In the genomic region with DNA sequence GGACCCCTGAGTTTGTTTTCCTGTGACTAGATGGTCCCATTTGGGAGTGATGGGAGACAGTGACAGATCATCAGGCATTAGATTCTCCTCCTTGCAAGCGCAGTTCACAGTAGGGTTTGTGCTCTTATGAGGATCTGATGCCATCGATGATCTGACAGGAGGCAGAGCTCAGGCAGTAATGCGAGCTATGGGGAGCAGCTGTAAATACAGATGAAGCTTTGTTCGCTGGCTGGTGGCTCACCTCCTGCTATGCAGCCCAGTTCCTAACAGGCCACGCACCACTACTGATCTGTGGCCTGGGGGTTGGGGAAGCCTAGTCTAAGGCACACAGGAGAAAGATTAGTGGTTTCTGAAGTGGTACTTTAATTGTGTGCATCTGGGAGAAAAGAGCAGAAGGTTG, we compare ENCODE assay signal across 1 cellular context.
A peak's percentile ranks its signal among the peaks of the same experiment; 100 is the strongest.
TF ChIP-seq lines count a peak whose summit lies in the region.

No MANE protein-coding gene starts in this region.

TF ChIP-seq in HepG2, 621 proteins besides CTCF, POLR2A, EP300 and RAD21 (continued from another document and continues in another):
- TF ChIP-seq, protein P1, sequence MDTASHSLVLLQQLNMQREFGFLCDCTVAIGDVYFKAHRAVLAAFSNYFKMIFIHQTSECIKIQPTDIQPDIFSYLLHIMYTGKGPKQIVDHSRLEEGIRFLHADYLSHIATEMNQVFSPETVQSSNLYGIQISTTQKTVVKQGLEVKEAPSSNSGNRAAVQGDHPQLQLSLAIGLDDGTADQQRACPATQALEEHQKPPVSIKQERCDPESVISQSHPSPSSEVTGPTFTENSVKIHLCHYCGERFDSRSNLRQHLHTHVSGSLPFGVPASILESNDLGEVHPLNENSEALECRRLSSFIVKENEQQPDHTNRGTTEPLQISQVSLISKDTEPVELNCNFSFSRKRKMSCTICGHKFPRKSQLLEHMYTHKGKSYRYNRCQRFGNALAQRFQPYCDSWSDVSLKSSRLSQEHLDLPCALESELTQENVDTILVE (CRISPR knock-in tag; IDR thresholded peaks at IDR 0.05): no peak
- TF ChIP-seq MED1 (CRISPR knock-in tag; IDR thresholded peaks at IDR 0.05): no peak
- no peak for TF ChIP-seq ZNF879 (CRISPR knock-in tag; IDR thresholded peaks at IDR 0.05)
- TF ChIP-seq ZSCAN12 (CRISPR knock-in tag; IDR thresholded peaks at IDR 0.05): no peak
- no peak for TF ChIP-seq NFRKB (IDR thresholded peaks at IDR 0.05)
- TF ChIP-seq, protein P2, sequence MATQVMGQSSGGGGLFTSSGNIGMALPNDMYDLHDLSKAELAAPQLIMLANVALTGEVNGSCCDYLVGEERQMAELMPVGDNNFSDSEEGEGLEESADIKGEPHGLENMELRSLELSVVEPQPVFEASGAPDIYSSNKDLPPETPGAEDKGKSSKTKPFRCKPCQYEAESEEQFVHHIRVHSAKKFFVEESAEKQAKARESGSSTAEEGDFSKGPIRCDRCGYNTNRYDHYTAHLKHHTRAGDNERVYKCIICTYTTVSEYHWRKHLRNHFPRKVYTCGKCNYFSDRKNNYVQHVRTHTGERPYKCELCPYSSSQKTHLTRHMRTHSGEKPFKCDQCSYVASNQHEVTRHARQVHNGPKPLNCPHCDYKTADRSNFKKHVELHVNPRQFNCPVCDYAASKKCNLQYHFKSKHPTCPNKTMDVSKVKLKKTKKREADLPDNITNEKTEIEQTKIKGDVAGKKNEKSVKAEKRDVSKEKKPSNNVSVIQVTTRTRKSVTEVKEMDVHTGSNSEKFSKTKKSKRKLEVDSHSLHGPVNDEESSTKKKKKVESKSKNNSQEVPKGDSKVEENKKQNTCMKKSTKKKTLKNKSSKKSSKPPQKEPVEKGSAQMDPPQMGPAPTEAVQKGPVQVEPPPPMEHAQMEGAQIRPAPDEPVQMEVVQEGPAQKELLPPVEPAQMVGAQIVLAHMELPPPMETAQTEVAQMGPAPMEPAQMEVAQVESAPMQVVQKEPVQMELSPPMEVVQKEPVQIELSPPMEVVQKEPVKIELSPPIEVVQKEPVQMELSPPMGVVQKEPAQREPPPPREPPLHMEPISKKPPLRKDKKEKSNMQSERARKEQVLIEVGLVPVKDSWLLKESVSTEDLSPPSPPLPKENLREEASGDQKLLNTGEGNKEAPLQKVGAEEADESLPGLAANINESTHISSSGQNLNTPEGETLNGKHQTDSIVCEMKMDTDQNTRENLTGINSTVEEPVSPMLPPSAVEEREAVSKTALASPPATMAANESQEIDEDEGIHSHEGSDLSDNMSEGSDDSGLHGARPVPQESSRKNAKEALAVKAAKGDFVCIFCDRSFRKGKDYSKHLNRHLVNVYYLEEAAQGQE (IDR thresholded peaks at IDR 0.05; ENCODE audit: borderline replicate concordance in 1 of 2, low read depth in 1 of 2, low read length in 2 of 2): no peak
- TF ChIP-seq, protein P3, sequence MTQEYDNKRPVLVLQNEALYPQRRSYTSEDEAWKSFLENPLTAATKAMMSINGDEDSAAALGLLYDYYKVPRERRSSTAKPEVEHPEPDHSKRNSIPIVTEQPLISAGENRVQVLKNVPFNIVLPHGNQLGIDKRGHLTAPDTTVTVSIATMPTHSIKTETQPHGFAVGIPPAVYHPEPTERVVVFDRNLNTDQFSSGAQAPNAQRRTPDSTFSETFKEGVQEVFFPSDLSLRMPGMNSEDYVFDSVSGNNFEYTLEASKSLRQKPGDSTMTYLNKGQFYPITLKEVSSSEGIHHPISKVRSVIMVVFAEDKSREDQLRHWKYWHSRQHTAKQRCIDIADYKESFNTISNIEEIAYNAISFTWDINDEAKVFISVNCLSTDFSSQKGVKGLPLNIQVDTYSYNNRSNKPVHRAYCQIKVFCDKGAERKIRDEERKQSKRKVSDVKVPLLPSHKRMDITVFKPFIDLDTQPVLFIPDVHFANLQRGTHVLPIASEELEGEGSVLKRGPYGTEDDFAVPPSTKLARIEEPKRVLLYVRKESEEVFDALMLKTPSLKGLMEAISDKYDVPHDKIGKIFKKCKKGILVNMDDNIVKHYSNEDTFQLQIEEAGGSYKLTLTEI (CRISPR knock-in tag; conservative IDR thresholded peaks at IDR 0.05): no peak
- TF ChIP-seq SAP130 (CRISPR knock-in tag; IDR thresholded peaks at IDR 0.05; ENCODE audit: low read depth): peak; percentile 45; the same call in 1 of the 2 replicates
- TF ChIP-seq NR2F2 (IDR thresholded peaks at IDR 0.05; ENCODE audit: borderline replicate concordance, low read depth): no peak
- no peak for TF ChIP-seq RFX5 (IDR thresholded peaks at IDR 0.05; ENCODE audit: low read depth, low read length)
- TF ChIP-seq CREB1 (IDR thresholded peaks at IDR 0.05): no peak
- TF ChIP-seq CREB1 (CRISPR knock-in tag; IDR thresholded peaks at IDR 0.05): no peak
- TF ChIP-seq TGIF2 (CRISPR knock-in tag; IDR thresholded peaks at IDR 0.05): 0 out of 2 replicates have a peak, but pooled peaks have one; percentile 18
- TF ChIP-seq TEAD3 (CRISPR knock-in tag; optimal IDR thresholded peaks at IDR 0.05; ENCODE audit: borderline replicate concordance): peak; percentile 74
- TF ChIP-seq TAF1 (CRISPR knock-in tag; IDR thresholded peaks at IDR 0.05): no peak
- TF ChIP-seq ATF1 (CRISPR knock-in tag; IDR thresholded peaks at IDR 0.05): no peak
- no peak for TF ChIP-seq ZBTB7A (CRISPR knock-in tag; IDR thresholded peaks at IDR 0.05)
- no peak for TF ChIP-seq ERF (CRISPR knock-in tag; IDR thresholded peaks at IDR 0.05)
- TF ChIP-seq, protein P4, sequence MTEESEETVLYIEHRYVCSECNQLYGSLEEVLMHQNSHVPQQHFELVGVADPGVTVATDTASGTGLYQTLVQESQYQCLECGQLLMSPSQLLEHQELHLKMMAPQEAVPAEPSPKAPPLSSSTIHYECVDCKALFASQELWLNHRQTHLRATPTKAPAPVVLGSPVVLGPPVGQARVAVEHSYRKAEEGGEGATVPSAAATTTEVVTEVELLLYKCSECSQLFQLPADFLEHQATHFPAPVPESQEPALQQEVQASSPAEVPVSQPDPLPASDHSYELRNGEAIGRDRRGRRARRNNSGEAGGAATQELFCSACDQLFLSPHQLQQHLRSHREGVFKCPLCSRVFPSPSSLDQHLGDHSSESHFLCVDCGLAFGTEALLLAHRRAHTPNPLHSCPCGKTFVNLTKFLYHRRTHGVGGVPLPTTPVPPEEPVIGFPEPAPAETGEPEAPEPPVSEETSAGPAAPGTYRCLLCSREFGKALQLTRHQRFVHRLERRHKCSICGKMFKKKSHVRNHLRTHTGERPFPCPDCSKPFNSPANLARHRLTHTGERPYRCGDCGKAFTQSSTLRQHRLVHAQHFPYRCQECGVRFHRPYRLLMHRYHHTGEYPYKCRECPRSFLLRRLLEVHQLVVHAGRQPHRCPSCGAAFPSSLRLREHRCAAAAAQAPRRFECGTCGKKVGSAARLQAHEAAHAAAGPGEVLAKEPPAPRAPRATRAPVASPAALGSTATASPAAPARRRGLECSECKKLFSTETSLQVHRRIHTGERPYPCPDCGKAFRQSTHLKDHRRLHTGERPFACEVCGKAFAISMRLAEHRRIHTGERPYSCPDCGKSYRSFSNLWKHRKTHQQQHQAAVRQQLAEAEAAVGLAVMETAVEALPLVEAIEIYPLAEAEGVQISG (CRISPR knock-in tag; IDR thresholded peaks at IDR 0.05): 0 out of 2 replicates have a peak, but pooled peaks have one; percentile 14
- no peak for TF ChIP-seq CAMTA2 (CRISPR knock-in tag; IDR thresholded peaks at IDR 0.05; ENCODE audit: borderline replicate concordance)
- TF ChIP-seq KLF12 (CRISPR knock-in tag; IDR thresholded peaks at IDR 0.05; ENCODE audit: borderline replicate concordance): no peak
- no peak for TF ChIP-seq JUN (CRISPR knock-in tag; IDR thresholded peaks at IDR 0.05)
- no peak for TF ChIP-seq MED8 (CRISPR knock-in tag; IDR thresholded peaks at IDR 0.05; ENCODE audit: insufficient replicate concordance)
- TF ChIP-seq TARDBP (CRISPR knock-in tag; IDR thresholded peaks at IDR 0.05): no peak
- TF ChIP-seq, protein P5, sequence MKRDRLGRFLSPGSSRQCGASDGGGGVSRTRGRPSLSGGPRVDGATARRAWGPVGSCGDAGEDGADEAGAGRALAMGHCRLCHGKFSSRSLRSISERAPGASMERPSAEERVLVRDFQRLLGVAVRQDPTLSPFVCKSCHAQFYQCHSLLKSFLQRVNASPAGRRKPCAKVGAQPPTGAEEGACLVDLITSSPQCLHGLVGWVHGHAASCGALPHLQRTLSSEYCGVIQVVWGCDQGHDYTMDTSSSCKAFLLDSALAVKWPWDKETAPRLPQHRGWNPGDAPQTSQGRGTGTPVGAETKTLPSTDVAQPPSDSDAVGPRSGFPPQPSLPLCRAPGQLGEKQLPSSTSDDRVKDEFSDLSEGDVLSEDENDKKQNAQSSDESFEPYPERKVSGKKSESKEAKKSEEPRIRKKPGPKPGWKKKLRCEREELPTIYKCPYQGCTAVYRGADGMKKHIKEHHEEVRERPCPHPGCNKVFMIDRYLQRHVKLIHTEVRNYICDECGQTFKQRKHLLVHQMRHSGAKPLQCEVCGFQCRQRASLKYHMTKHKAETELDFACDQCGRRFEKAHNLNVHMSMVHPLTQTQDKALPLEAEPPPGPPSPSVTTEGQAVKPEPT (CRISPR knock-in tag; IDR thresholded peaks at IDR 0.05; ENCODE audit: low read depth): no peak
- no peak for TF ChIP-seq KLF11 (CRISPR knock-in tag; IDR thresholded peaks at IDR 0.05)
- TF ChIP-seq MAZ (IDR thresholded peaks at IDR 0.05; ENCODE audit: borderline replicate concordance, low read depth, low read length): no peak
- no peak for TF ChIP-seq MAZ (CRISPR knock-in tag; IDR thresholded peaks at IDR 0.05; ENCODE audit: low read depth)
- TF ChIP-seq NFYB (CRISPR knock-in tag; IDR thresholded peaks at IDR 0.05): no peak
- TF ChIP-seq ZFYVE20 (CRISPR knock-in tag; IDR thresholded peaks at IDR 0.05; ENCODE audit: borderline replicate concordance, low read depth): no peak
- no peak for TF ChIP-seq HIVEP1 (CRISPR knock-in tag; IDR thresholded peaks at IDR 0.05)
- no peak for TF ChIP-seq ZNF20 (CRISPR knock-in tag; IDR thresholded peaks at IDR 0.05)
- no peak for TF ChIP-seq ZNF496 (CRISPR knock-in tag; IDR thresholded peaks at IDR 0.05; ENCODE audit: insufficient replicate concordance)
- peak; percentile 20; the same call in 1 of the 2 replicates for TF ChIP-seq STAG1 (CRISPR knock-in tag; IDR thresholded peaks at IDR 0.05)
- no peak for TF ChIP-seq PCBP2 (optimal IDR thresholded peaks at IDR 0.05; ENCODE audit: low read depth, low read length, poor library complexity, severe bottlenecking)
- TF ChIP-seq, protein P6, sequence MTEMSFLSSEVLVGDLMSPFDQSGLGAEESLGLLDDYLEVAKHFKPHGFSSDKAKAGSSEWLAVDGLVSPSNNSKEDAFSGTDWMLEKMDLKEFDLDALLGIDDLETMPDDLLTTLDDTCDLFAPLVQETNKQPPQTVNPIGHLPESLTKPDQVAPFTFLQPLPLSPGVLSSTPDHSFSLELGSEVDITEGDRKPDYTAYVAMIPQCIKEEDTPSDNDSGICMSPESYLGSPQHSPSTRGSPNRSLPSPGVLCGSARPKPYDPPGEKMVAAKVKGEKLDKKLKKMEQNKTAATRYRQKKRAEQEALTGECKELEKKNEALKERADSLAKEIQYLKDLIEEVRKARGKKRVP (CRISPR knock-in tag; IDR thresholded peaks at IDR 0.05): no peak
- TF ChIP-seq, protein P7, sequence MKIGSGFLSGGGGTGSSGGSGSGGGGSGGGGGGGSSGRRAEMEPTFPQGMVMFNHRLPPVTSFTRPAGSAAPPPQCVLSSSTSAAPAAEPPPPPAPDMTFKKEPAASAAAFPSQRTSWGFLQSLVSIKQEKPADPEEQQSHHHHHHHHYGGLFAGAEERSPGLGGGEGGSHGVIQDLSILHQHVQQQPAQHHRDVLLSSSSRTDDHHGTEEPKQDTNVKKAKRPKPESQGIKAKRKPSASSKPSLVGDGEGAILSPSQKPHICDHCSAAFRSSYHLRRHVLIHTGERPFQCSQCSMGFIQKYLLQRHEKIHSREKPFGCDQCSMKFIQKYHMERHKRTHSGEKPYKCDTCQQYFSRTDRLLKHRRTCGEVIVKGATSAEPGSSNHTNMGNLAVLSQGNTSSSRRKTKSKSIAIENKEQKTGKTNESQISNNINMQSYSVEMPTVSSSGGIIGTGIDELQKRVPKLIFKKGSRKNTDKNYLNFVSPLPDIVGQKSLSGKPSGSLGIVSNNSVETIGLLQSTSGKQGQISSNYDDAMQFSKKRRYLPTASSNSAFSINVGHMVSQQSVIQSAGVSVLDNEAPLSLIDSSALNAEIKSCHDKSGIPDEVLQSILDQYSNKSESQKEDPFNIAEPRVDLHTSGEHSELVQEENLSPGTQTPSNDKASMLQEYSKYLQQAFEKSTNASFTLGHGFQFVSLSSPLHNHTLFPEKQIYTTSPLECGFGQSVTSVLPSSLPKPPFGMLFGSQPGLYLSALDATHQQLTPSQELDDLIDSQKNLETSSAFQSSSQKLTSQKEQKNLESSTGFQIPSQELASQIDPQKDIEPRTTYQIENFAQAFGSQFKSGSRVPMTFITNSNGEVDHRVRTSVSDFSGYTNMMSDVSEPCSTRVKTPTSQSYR (CRISPR knock-in tag; IDR thresholded peaks at IDR 0.05; ENCODE audit: borderline replicate concordance): peak; percentile 56; the same call in 1 of the 2 replicates
- TF ChIP-seq REPIN1 (CRISPR knock-in tag; IDR thresholded peaks at IDR 0.05; ENCODE audit: borderline replicate concordance, low read depth): no peak
- peak; percentile 90 for TF ChIP-seq ZNF7 (CRISPR knock-in tag; IDR thresholded peaks at IDR 0.05)
- TF ChIP-seq, protein P8, sequence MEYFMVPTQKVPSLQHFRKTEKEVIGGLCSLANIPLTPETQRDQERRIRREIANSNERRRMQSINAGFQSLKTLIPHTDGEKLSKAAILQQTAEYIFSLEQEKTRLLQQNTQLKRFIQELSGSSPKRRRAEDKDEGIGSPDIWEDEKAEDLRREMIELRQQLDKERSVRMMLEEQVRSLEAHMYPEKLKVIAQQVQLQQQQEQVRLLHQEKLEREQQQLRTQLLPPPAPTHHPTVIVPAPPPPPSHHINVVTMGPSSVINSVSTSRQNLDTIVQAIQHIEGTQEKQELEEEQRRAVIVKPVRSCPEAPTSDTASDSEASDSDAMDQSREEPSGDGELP (IDR thresholded peaks at IDR 0.05; ENCODE audit: borderline replicate concordance, low read depth): peak; percentile 19; the same call in 1 of the 2 replicates
- TF ChIP-seq, protein P9, sequence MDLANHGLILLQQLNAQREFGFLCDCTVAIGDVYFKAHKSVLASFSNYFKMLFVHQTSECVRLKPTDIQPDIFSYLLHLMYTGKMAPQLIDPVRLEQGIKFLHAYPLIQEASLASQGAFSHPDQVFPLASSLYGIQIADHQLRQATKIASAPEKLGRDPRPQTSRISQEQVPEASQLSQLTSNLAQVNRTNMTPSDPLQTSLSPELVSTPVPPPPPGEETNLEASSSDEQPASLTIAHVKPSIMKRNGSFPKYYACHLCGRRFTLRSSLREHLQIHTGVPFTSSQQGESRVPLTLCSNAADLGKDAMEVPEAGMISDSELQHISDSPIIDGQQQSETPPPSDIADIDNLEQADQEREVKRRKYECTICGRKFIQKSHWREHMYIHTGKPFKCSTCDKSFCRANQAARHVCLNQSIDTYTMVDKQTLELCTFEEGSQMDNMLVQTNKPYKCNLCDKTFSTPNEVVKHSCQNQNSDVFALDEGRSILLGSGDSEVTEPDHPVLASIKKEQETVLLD (CRISPR knock-in tag; IDR thresholded peaks at IDR 0.05; ENCODE audit: low read depth): no peak
- TF ChIP-seq AGO1 (IDR thresholded peaks at IDR 0.05; ENCODE audit: low read depth, low read length, poor library complexity, severe bottlenecking): no peak
- no peak for TF ChIP-seq CHD2 (IDR thresholded peaks at IDR 0.05; ENCODE audit: low read depth, low read length)
- TF ChIP-seq ZNF367 (CRISPR knock-in tag; IDR thresholded peaks at IDR 0.05; ENCODE audit: borderline replicate concordance): no peak
- TF ChIP-seq SAFB2 (CRISPR knock-in tag; IDR thresholded peaks at IDR 0.05; ENCODE audit: borderline replicate concordance, low read depth): no peak
- TF ChIP-seq ETV6 (CRISPR knock-in tag; conservative IDR thresholded peaks at IDR 0.05): no peak
- TF ChIP-seq ZNF883 (CRISPR knock-in tag; IDR thresholded peaks at IDR 0.05; ENCODE audit: not compliant biosample characterization): no peak
- no peak for TF ChIP-seq ELF1 (CRISPR knock-in tag; IDR thresholded peaks at IDR 0.05)
- no peak for TF ChIP-seq MYNN (CRISPR knock-in tag; IDR thresholded peaks at IDR 0.05; ENCODE audit: low read depth)
